In genomic region chrX:114338870-114339269, GRCh38 we compare ENCODE assay signal across 28 cellular contexts.
"Had no signal": no experiment of that assay in that cellular context is flagged by ENCODE, and none has a peak within 500 bp of the region (broad histone marks: within the 10 kb centered on the region; RNA-seq: fewer than 3 reads in every experiment).

No MANE protein-coding gene starts in this region.

- FAIRE-seq: bronchial epithelial cell, TTC549 had no signal

- H3K36me3 ChIP-seq: ascending aorta, cardiac muscle cell had no signal

- H3K27ac ChIP-seq: ascending aorta, cardiac muscle cell, VCaP had no signal

- H3K4me3 ChIP-seq: ascending aorta, cardiac muscle cell had no signal

- ATAC-seq: activated CD8-positive, alpha-beta T cell treated with anti-CD3 and anti-CD28 coated beads for 36 hours; activated naive CD8-positive, alpha-beta T cell treated with anti-CD3 and anti-CD28 coated beads, Interleukin-2, amount 50 U/mL, for 24 hours had no signal

- H3K27me3 ChIP-seq: ascending aorta, cardiac muscle cell had no signal

- DNase-seq: activated B cell treated with CpG ODN at 0.5 μM for 24 hours; activated CD4-positive, alpha-beta memory T cell treated with anti-CD3 and anti-CD28 coated beads for 36 hours; activated CD4-positive, alpha-beta T cell treated with anti-CD3 and anti-CD28 coated beads for 4 hours; activated CD4-positive, alpha-beta T cell treated with anti-CD3 and anti-CD28 coated beads, Interleukin-2, amount 10 ng/mL, durations not matched to agents 24 days and 14 days; activated CD4-positive, alpha-beta T cell treated with anti-CD3 and anti-CD28 coated beads, Interleukin-2, amount 50 U/mL, for 1 hour; activated CD4-positive, alpha-beta T cell treated with anti-CD3 and anti-CD28 coated beads, Interleukin-2, amount 50 U/mL, for 4 hours; activated CD4-positive, CD25-positive, alpha-beta regulatory T cell treated with anti-CD3 and anti-CD28 coated beads, Interleukin-2, amount 50 U/mL, for 72 hours; activated CD8-positive, alpha-beta memory T cell treated with anti-CD3 and anti-CD28 coated beads, Interleukin-2, amount 50 U/mL, for 4 hours; activated CD8-positive, alpha-beta T cell treated with anti-CD3 and anti-CD28 coated beads for 36 hours; activated effector memory CD4-positive, alpha-beta T cell treated with Interleukin-2 at 50 U/mL for 16 hours; activated gamma-delta T cell; activated naive CD4-positive, alpha-beta T cell treated with anti-CD3 and anti-CD28 coated beads, Interleukin-2, amount 10 ng/mL, durations not matched to agents 7 days and 5 days; activated naive CD4-positive, alpha-beta T cell treated with Interleukin-2 at 50 U/mL for 16 hours; activated naive CD8-positive, alpha-beta T cell treated with anti-CD3 and anti-CD28 coated beads, Interleukin-2, amount 10 ng/mL, durations not matched to agents 7 days and 5 days; activated naive CD8-positive, alpha-beta T cell treated with anti-CD3 and anti-CD28 coated beads, Interleukin-2, amount 50 U/mL, for 24 hours; activated T-cell treated with anti-CD3 and anti-CD28 coated beads, Interleukin-2, amount 50 U/mL, for 24 hours; activated T-cell treated with anti-CD3 and anti-CD28 coated beads, Interleukin-2, amount 50 U/mL, for 48 hours; amygdala; anterior cingulate cortex; caudate nucleus; cerebellar nuclear complex; T-helper 2 cell; T-helper 9 cell had no signal

- H3K4me1 ChIP-seq: ascending aorta had no signal
